ENCODE assay signal across 1 cellular context in the genomic region with DNA sequence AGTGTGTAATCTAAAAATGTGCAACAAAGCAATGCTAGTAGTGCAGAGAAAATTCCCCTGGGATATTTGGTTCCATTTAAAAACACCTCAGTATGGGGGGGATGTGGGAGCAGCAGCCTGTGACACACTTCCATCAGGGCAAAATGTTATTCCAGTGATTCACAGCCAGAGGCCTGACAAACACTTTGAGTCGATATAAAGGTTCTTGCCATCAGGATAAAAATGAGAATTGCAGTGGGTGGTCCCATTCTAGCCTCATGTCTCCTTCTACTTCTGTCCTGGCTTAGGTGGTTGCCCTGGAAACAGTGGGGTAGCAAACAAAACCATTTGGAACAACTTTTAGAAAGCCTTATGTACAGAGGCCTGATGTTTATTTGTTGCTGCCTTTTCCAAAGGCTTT.
TF ChIP-seq lines count a peak whose summit lies in the region.

No MANE protein-coding gene starts in this region.

TF ChIP-seq in GM23338, 12 proteins besides CTCF, POLR2A, EP300 and RAD21 (continued from another document):
- TF ChIP-seq, protein P1, sequence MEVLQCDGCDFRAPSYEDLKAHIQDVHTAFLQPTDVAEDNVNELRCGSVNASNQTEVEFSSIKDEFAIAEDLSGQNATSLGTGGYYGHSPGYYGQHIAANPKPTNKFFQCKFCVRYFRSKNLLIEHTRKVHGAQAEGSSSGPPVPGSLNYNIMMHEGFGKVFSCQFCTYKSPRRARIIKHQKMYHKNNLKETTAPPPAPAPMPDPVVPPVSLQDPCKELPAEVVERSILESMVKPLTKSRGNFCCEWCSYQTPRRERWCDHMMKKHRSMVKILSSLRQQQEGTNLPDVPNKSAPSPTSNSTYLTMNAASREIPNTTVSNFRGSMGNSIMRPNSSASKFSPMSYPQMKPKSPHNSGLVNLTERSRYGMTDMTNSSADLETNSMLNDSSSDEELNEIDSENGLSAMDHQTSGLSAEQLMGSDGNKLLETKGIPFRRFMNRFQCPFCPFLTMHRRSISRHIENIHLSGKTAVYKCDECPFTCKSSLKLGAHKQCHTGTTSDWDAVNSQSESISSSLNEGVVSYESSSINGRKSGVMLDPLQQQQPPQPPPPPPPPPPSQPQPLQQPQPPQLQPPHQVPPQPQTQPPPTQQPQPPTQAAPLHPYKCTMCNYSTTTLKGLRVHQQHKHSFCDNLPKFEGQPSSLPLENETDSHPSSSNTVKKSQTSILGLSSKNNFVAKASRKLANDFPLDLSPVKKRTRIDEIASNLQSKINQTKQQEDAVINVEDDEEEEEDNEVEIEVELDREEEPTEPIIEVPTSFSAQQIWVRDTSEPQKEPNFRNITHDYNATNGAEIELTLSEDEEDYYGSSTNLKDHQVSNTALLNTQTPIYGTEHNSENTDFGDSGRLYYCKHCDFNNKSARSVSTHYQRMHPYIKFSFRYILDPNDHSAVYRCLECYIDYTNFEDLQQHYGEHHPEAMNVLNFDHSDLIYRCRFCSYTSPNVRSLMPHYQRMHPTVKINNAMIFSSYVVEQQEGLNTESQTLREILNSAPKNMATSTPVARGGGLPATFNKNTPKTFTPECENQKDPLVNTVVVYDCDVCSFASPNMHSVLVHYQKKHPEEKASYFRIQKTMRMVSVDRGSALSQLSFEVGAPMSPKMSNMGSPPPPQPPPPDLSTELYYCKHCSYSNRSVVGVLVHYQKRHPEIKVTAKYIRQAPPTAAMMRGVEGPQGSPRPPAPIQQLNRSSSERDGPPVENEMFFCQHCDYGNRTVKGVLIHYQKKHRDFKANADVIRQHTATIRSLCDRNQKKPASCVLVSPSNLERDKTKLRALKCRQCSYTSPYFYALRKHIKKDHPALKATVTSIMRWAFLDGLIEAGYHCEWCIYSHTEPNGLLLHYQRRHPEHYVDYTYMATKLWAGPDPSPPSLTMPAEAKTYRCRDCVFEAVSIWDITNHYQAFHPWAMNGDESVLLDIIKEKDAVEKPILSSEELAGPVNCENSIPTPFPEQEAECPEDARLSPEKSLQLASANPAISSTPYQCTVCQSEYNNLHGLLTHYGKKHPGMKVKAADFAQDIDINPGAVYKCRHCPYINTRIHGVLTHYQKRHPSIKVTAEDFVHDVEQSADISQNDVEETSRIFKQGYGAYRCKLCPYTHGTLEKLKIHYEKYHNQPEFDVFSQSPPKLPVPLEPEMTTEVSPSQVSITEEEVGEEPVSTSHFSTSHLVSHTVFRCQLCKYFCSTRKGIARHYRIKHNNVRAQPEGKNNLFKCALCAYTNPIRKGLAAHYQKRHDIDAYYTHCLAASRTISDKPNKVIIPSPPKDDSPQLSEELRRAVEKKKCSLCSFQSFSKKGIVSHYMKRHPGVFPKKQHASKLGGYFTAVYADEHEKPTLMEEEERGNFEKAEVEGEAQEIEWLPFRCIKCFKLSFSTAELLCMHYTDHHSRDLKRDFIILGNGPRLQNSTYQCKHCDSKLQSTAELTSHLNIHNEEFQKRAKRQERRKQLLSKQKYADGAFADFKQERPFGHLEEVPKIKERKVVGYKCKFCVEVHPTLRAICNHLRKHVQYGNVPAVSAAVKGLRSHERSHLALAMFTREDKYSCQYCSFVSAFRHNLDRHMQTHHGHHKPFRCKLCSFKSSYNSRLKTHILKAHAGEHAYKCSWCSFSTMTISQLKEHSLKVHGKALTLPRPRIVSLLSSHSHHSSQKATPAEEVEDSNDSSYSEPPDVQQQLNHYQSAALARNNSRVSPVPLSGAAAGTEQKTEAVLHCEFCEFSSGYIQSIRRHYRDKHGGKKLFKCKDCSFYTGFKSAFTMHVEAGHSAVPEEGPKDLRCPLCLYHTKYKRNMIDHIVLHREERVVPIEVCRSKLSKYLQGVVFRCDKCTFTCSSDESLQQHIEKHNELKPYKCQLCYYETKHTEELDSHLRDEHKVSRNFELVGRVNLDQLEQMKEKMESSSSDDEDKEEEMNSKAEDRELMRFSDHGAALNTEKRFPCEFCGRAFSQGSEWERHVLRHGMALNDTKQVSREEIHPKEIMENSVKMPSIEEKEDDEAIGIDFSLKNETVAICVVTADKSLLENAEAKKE (CRISPR knock-in tag; IDR thresholded peaks at IDR 0.05): no peak
- TF ChIP-seq POLR2AphosphoS5 (IDR thresholded peaks at IDR 0.05; ENCODE audit: low read depth) (no peak), STAT1 (IDR thresholded peaks at IDR 0.05; ENCODE audit: unreplicated experiment) (no peak), EZH2 (IDR thresholded peaks at IDR 0.05; ENCODE audit: low read depth, unreplicated experiment) (no peak)
